ENCODE assay signal across 9 cellular contexts in the genomic region with DNA sequence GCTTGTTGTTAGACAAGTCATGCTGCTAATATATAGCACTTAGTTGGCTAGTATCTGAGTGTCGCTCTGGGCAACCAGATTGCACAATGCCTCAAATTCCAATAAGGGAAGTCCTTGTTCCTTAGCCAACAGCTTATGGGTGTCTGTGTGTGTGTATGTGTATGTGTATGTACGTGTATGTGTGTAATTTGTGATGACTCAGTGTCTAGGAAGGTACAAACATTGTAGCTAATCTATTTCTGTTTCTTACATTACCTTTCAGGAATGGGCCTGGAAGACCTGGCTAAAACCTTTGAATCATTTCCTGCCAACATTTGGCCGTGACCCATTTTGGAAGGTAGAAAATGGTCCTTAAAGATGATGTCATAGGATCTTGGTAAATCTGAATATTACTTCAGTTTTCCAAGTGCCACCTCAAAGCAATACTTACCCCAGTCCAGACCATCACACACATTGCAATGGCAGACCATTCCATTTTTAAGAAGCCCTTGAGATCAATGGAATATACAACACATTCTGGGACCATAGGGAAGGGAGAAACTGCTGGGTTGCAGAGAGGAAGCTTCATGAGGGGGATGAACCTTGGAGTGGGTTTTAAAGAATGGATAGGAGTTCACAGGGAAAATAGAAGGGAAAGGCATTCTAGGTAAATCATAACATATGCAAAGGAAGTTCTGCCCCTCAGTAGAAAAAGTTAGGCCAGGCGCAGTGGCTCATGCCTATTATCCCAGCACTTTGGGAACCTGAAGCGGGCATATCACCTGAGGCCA. TPM values are rescaled to one million over a fixed set of nuclear protein-coding genes. Genes with fewer than 3 reads are reported as not detected.
DNase-seq lines count a peak whose midpoint lies in the region; ATAC-seq and TF ChIP-seq lines count a peak whose summit lies in the region.
"Had no signal": no experiment of that assay in that cellular context is flagged by ENCODE, and none has a peak within 500 bp of the region (broad histone marks: within the 10 kb centered on the region; RNA-seq: fewer than 3 reads in every experiment).

No MANE protein-coding gene starts in this region.

- ATAC-seq in left lung (peak; percentile 77), upper lobe of left lung (ENCODE audit: low FRiP score in 2 of 2) (peak; percentile 87 to 94), GM21390 (IDR thresholded peaks at IDR 0.05; ENCODE audit: unreplicated experiment) (no peak), GM21619 (IDR thresholded peaks at IDR 0.05; ENCODE audit: unreplicated experiment) (no peak)

- H3K9me3 ChIP-seq in AG04450 (ENCODE audit: control insufficient read depth, insufficient read depth, low read length) (no peaks in the 10 kb centered on the region), left lung (no peaks in the 10 kb centered on the region), upper lobe of left lung (no peaks in the 10 kb centered on the region)

- peak overlapping the region; percentile 63 for H3K27ac ChIP-seq in AG04450 (ENCODE audit: low read depth, low read length)
- peak overlapping the region; percentile 86 to 87 for H3K27ac ChIP-seq in left lung
- H3K27ac ChIP-seq in upper lobe of left lung: peak overlapping the region; percentile 68 to 92 (median 75)

- POLR2A ChIA-PET in AG04450 (lab: Yijun Ruan, JAX) (interaction anchor here (0.6 to 1.1 kb wide), 5 partner anchors 25 to 133 kb away, joined by 3 to 7 read pairs (median 5); partner anchors contain the start of gene NEDD9), MCF 10A (lab: Yijun Ruan, JAX) (interaction anchor here (0.7 to 2.4 kb wide), 11 partner anchors 15 to 319 kb away, joined by 3 to 16 read pairs (median 4); partner anchors contain the start of genes NEDD9 and SMIM13)

- H3K27me3 ChIP-seq in AG04450 (ENCODE audit: control insufficient read depth, insufficient read depth, low read length) (no peaks in the 10 kb centered on the region), left lung (no peaks in the 10 kb centered on the region), upper lobe of left lung (no peaks in the 10 kb centered on the region)

- peak in 1 of 4 donors; percentile 13 for TF ChIP-seq POLR2A in upper lobe of left lung (IDR thresholded peaks at IDR 0.05)

- peak overlapping the region; percentile 92 for H3K27ac Mint-ChIP-seq in MCF 10A (ENCODE audit: low read depth, unreplicated experiment)
- H3K27ac Mint-ChIP-seq: activated naive CD4-positive, alpha-beta T cell treated with anti-CD3 and anti-CD28 coated beads, Interleukin-2, amount 50 U/mL, for 24 hours had no signal

- TF ChIP-seq CTCF in AG04450 (IDR thresholded peaks at IDR 0.05; ENCODE audit: low read depth, low read length): no peak
- TF ChIP-seq CTCF in MCF 10A (IDR thresholded peaks at IDR 0.05; ENCODE audit: unreplicated experiment): no peak
- TF ChIP-seq CTCF in left lung (IDR thresholded peaks at IDR 0.05): no peak
- TF ChIP-seq CTCF in upper lobe of left lung (IDR thresholded peaks at IDR 0.05): no peak

- H3K4me1 ChIP-seq in left lung (peaks cover 40 to 96% of the 10 kb centered on the region in 2 donors), upper lobe of left lung (peaks cover 84 to 92% (median 87%) of the 10 kb centered on the region in 4 donors)

- no peaks in the 10 kb centered on the region for H3K27me3 Mint-ChIP-seq in MCF 10A (ENCODE audit: insufficient read depth, unreplicated experiment)
- H3K27me3 Mint-ChIP-seq: activated naive CD4-positive, alpha-beta T cell treated with anti-CD3 and anti-CD28 coated beads, Interleukin-2, amount 50 U/mL, for 24 hours had no signal

- CTCF ChIA-PET in AG04450 (lab: Charles Lee) (interaction anchor here (1.0 kb wide), 1 partner anchor 289 kb away, joined by 3 read pairs; no protein-coding TSS in a partner anchor), MCF 10A (lab: Yijun Ruan, JAX) (interaction anchor here (1.2 to 1.6 kb wide), 4 partner anchors 23 to 114 kb away, joined by 3 to 5 read pairs (median 3); partner anchors contain the start of genes NEDD9 and SMIM13)

- peak overlapping the region; percentile 44 for H3K4me3 Mint-ChIP-seq in MCF 10A (ENCODE audit: unreplicated experiment)
- H3K4me3 Mint-ChIP-seq: activated naive CD4-positive, alpha-beta T cell treated with anti-CD3 and anti-CD28 coated beads, Interleukin-2, amount 50 U/mL, for 24 hours had no signal

- H3K4me3 ChIP-seq in AG04450 (ENCODE audit: low read depth, low read length): no peak overlapping the region
- no peak overlapping the region for H3K4me3 ChIP-seq in left lung
- no peak overlapping the region for H3K4me3 ChIP-seq in upper lobe of left lung

- WGBS in upper lobe of left lung, 2 donors: 54 to 55% methylated on average over 5 of the region's 5 CpGs

- DNase-seq in AG04450 (ENCODE audit: low read depth, low spot score) (peak; percentile 92), KG1 (lab: John Stamatoyannopoulos, UW) (peak; percentile 11), MCF 10A (ENCODE audit: unreplicated experiment) (peak; percentile 96), left lung (peak in 1 of 2 donors; percentile 82), upper lobe of left lung (peak in 1 of 2 donors; percentile 92), NCI-H510A (lab: John Stamatoyannopoulos, UW) (no peak)

- H3K4me1 Mint-ChIP-seq in MCF 10A (ENCODE audit: insufficient read depth, unreplicated experiment): peaks cover 18% of the 10 kb centered on the region

- no peaks in the 10 kb centered on the region for H3K9me3 Mint-ChIP-seq in MCF 10A (ENCODE audit: unreplicated experiment)
- H3K9me3 Mint-ChIP-seq: activated naive CD4-positive, alpha-beta T cell treated with anti-CD3 and anti-CD28 coated beads, Interleukin-2, amount 50 U/mL, for 24 hours had no signal

- TSS peak; percentile 55 for BruUV-seq in MCF 10A (replicated peaks; lab: Mats Ljungman, UMichigan)

- intact Hi-C loops in MCF 10A (cut with micrococcal nuclease): loop anchor here (1.0 kb wide), 2 partner anchors 25 to 111 kb away; partner anchors contain the start of gene NEDD9
- intact Hi-C loops in left lung (cut with DNase I): no loop called here

- TF ChIP-seq EP300 in upper lobe of left lung (IDR thresholded peaks at IDR 0.05): peak; percentile 73 to 99 (median 90)

- H3K36me3 Mint-ChIP-seq in MCF 10A (ENCODE audit: insufficient read depth, unreplicated experiment): peaks cover 5% of the 10 kb centered on the region

- H3K36me3 ChIP-seq in left lung (peaks cover 4 to 70% of the 10 kb centered on the region in 2 donors), upper lobe of left lung (peaks cover 7 to 96% (median 63%) of the 10 kb centered on the region in 4 donors)

RNA-seq across cellular contexts. Expression of gene NEDD9, which starts 25.1 kb away (rescaled TPM):
- 7.2 and 10.9 TPM in 2 replicates for polyA plus RNA-seq in AG04450 (2011; rRNA removed)
- polyA minus RNA-seq in AG04450 (2011; rRNA and poly(A)+ RNA removed): 17.2 and 31.1 TPM in 2 replicates
- total RNA-seq in MCF 10A (2022): 2.2 and 4.4 TPM in 2 replicates
- total RNA-seq in left lung: 100 to 1,000 TPM; 101 to 193 TPM
- total RNA-seq in upper lobe of left lung: 100 to 1,000 TPM; 122 to 334 (median 173) TPM

Comparison
In these comparisons a context has a peak if more than half of its experiments do, and no peak if none do; other contexts are left out.
1. ATAC-seq: peak in left lung (single experiment) and upper lobe of left lung (2 of 2); none in GM21390 (single experiment) and GM21619 (single experiment).
2. RNA of gene NEDD9, which starts 25.1 kb away (total RNA-seq): 122 to 334 TPM in upper lobe of left lung and 101 to 193 TPM in left lung; 2.2 to 4.4 TPM in MCF 10A; every median in the first group is over 10 times any median in the second.
3. Peak in every context shown above with its lines, with median percentiles within 50 percentile points of each other: H3K27ac ChIP-seq.